1 cellular context compared by ENCODE assay signal in genomic region chr17:81018044-81018802, GRCh38.
TF ChIP-seq lines count a peak whose summit lies in the region.

No MANE protein-coding gene starts in this region.

TF ChIP-seq in GM23338, 12 proteins besides CTCF, POLR2A, EP300 and RAD21 (continued from another document):
- TF ChIP-seq ZNF462 (CRISPR knock-in tag; IDR thresholded peaks at IDR 0.05) (no peak), ZNF114 (CRISPR knock-in tag; IDR thresholded peaks at IDR 0.05) (no peak), POLR2AphosphoS5 (IDR thresholded peaks at IDR 0.05; ENCODE audit: low read depth) (no peak), STAT1 (IDR thresholded peaks at IDR 0.05; ENCODE audit: unreplicated experiment) (no peak), CREB1 (CRISPR knock-in tag; IDR thresholded peaks at IDR 0.05; ENCODE audit: low read depth) (no peak), JUNB (IDR thresholded peaks at IDR 0.05; ENCODE audit: unreplicated experiment) (no peak), NANOG (IDR thresholded peaks at IDR 0.05; ENCODE audit: borderline replicate concordance) (no peak)
